14 cellular contexts compared by ENCODE assay signal in the genomic region with DNA sequence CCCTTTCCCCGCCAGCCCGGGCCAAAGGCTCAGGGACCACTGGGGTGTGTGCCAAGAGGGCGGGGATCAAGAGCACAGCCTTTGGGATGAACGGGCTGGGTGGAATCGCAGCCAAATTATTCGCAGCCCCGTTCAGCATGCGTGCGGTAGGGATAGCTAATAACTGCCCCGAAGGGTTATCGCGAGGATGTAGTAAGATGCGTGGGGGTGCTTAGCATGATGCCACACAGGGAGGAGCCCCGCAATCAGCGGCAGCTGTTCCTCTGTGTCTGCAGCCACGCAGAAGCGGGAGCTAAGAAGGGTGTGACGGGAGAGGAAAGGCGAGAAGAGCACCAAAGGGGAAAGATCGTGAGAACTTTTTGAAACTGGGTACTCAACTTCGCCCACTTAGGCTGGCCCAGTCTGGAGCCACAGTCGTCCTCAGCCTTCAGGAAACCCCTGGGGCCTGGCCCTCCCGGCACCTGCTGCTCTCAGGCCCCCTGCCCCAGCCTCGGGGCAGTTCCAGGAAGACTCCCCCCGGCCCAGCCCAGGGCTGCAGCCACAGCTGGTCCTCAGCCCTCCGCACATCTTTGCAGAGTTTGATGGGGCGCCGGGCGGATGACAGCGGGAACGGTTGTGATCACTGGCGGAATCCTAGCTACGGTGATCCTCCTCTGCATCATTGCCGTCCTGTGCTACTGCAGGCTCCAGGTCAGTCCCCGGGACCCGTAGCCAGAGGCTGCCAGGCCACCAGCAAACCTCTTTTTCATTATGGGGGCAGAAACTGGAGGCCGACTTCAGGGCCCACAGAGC.
"Had no signal": no experiment of that assay in that cellular context is flagged by ENCODE, and none has a peak within 500 bp of the region (broad histone marks: within the 10 kb centered on the region; RNA-seq: fewer than 3 reads in every experiment).

No MANE protein-coding gene starts in this region.

- H3K27ac Mint-ChIP-seq: activated CD4-positive, alpha-beta T cell treated with anti-CD3 and anti-CD28 coated beads, Interleukin-2, amount 10 ng/mL, durations not matched to agents 7 days and 5 days; activated naive CD4-positive, alpha-beta T cell treated with anti-CD3 and anti-CD28 coated beads, Interleukin-2, amount 50 U/mL, for 24 hours; activated T-helper 2 cell treated with anti-CD3 and anti-CD28 coated beads, Interferon-gamma antibody, Interleukin-2, Interleukin-4, amounts not matched to agents 10 μg/mL and 5 μg/mL and 100 μg/mL, durations not matched to agents 14 hours and 24 hours and 36 hours; WTC11 had no signal

- H3K4me3 Mint-ChIP-seq: activated CD4-positive, alpha-beta T cell treated with anti-CD3 and anti-CD28 coated beads, Interleukin-2, amount 10 ng/mL, durations not matched to agents 7 days and 5 days; activated naive CD4-positive, alpha-beta T cell treated with anti-CD3 and anti-CD28 coated beads, Interleukin-2, amount 50 U/mL, for 24 hours; WTC11 had no signal

- H3K27me3 ChIP-seq: body of pancreas had no signal

- H3K4me3 ChIP-seq: body of pancreas, mucosa of descending colon had no signal

- H3K36me3 Mint-ChIP-seq: activated naive CD4-positive, alpha-beta T cell treated with anti-CD3 and anti-CD28 coated beads, Interleukin-2, amount 50 U/mL, for 24 hours; WTC11 had no signal

- H3K9me3 Mint-ChIP-seq: activated CD4-positive, alpha-beta T cell treated with anti-CD3 and anti-CD28 coated beads, Interleukin-2, amount 10 ng/mL, durations not matched to agents 7 days and 5 days; activated naive CD4-positive, alpha-beta T cell treated with anti-CD3 and anti-CD28 coated beads, Interleukin-2, amount 50 U/mL, for 24 hours; activated T-helper 2 cell treated with anti-CD3 and anti-CD28 coated beads, Interferon-gamma antibody, Interleukin-2, Interleukin-4, amounts not matched to agents 10 μg/mL and 5 μg/mL and 100 μg/mL, durations not matched to agents 14 hours and 24 hours and 36 hours; neural crest cell; WTC11 had no signal

- H3K9me3 ChIP-seq: body of pancreas, mucosa of descending colon had no signal

- H3K27ac ChIP-seq: body of pancreas had no signal

- DNase-seq: activated CD4-positive, alpha-beta T cell treated with anti-CD3 and anti-CD28 coated beads, Interleukin-2, amount 10 ng/mL, durations not matched to agents 7 days and 5 days; amniotic stem cell; body of pancreas; cerebellar nuclear complex; dermis blood vessel endothelial cell; erythroblast; glutamatergic neuron; mucosa of descending colon; stimulated activated naive CD4-positive, alpha-beta T cell; trophoblast cell had no signal

- H3K27me3 Mint-ChIP-seq: activated CD4-positive, alpha-beta T cell treated with anti-CD3 and anti-CD28 coated beads, Interleukin-2, amount 10 ng/mL, durations not matched to agents 7 days and 5 days had no signal
